Comparison of ENCODE assay signal across 17 cellular contexts in the genomic region with DNA sequence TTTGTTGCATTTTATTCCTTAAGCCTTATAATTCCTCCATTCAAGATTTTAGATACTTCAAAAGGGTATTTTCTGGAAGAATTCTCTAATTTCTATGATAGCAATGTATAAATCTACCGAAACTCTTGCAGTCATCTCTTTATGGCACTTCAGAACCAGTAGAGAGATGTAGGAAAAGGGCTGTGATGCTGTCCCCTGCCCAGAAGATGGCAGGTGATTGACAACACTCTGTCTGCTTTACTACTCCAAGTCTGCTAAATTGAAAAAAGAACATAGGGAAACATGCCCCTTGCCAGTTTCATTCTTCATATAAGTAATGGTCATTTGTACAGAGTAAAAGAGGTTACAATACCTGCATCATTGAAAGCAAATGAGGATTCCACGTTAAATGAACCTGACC. TPM values are rescaled to one million over a fixed set of nuclear protein-coding genes. Genes with fewer than 3 reads are reported as not detected.
DNase-seq lines count a peak whose midpoint lies in the region; ATAC-seq, FAIRE-seq and TF ChIP-seq lines count a peak whose summit lies in the region.
"Had no signal": no experiment of that assay in that cellular context is flagged by ENCODE, and none has a peak within 500 bp of the region (broad histone marks: within the 10 kb centered on the region; RNA-seq: fewer than 3 reads in every experiment).

No MANE protein-coding gene starts in this region.

- H3K27me3 ChIP-seq in RWPE2 (ENCODE audit: insufficient read depth, poor library complexity, severe bottlenecking) (no peaks in the 10 kb centered on the region), foreskin keratinocyte (no peaks in the 10 kb centered on the region), smooth muscle cell (ENCODE audit: low read depth) (no peaks in the 10 kb centered on the region)
- H3K27me3 ChIP-seq: MG63 had no signal

- no peak overlapping the region for H3K27ac Mint-ChIP-seq in activated CD8-positive, alpha-beta T cell treated with anti-CD3 and anti-CD28 coated beads for 36 hours
- H3K27ac Mint-ChIP-seq: CD8-positive, alpha-beta T cell; GM23338 had no signal

- H3K9me3 Mint-ChIP-seq in activated CD8-positive, alpha-beta T cell treated with anti-CD3 and anti-CD28 coated beads for 36 hours, result no peaks in the 10 kb centered on the region
- H3K9me3 Mint-ChIP-seq: CD8-positive, alpha-beta T cell; GM23338 had no signal

- WGBS in smooth muscle cell (ENCODE audit: low lambda C conversion rate), result 94% methylated on average over 2 of the region's 2 CpGs

- H3K4me1 Mint-ChIP-seq in activated CD8-positive, alpha-beta T cell treated with anti-CD3 and anti-CD28 coated beads for 36 hours (ENCODE audit: low read depth), result peaks cover 35% of the 10 kb centered on the region

- H3K4me1 ChIP-seq in RWPE2 (ENCODE audit: insufficient read depth, poor library complexity, severe bottlenecking) (peaks cover 3% of the 10 kb centered on the region), foreskin keratinocyte (no peaks in the 10 kb centered on the region), smooth muscle cell (ENCODE audit: low read depth) (peaks cover 9% of the 10 kb centered on the region)

- no peaks in the 10 kb centered on the region for H3K27me3 Mint-ChIP-seq in activated CD8-positive, alpha-beta T cell treated with anti-CD3 and anti-CD28 coated beads for 36 hours

- DNase-seq in GM18507 (ENCODE audit: extremely low spot score, insufficient read length, low read depth), result no peak
- DNase-seq in RWPE2 (ENCODE audit: low spot score), result no peak
- no peak for DNase-seq in foreskin keratinocyte
- DNase-seq in NCI-H345 treated with DMSO at 0.1 percent for 48 hours (lab: John Stamatoyannopoulos, UW; ENCODE audit: unreplicated experiment), result no peak
- DNase-seq in smooth muscle cell (lab: John Stamatoyannopoulos, UW; ENCODE audit: unreplicated experiment), result no peak
- no peak for DNase-seq in activated CD8-positive, alpha-beta T cell treated with anti-CD3 and anti-CD28 coated beads for 36 hours
- DNase-seq: CD8-positive, alpha-beta T cell; KG1; MG63; NCI-H1417; NCI-H2029; NCI-H524; Right ventricle myocardium superior; SK-N-SH; T-helper 1 cell had no signal

- H3K36me3 ChIP-seq in RWPE2 (ENCODE audit: low read depth), result peaks cover 84% of the 10 kb centered on the region
- peaks cover 17% of the 10 kb centered on the region for H3K36me3 ChIP-seq in smooth muscle cell (ENCODE audit: low read depth)

- POLR2A ChIA-PET in activated CD8-positive, alpha-beta T cell treated with anti-CD3 and anti-CD28 coated beads for 36 hours (lab: Charles Lee), result no interaction called here

- peaks cover 26% of the 10 kb centered on the region for H3K79me2 ChIP-seq in smooth muscle cell (ENCODE audit: low read depth)

- peak; percentile 40; the same call in 2 of the 3 replicates for TF ChIP-seq CTCF in GM12872 (IDR thresholded peaks at IDR 0.05; ENCODE audit: insufficient read depth, low read depth, low read length)
- peak; percentile 4 for TF ChIP-seq CTCF in RWPE2 (IDR thresholded peaks at IDR 0.05; ENCODE audit: poor library complexity, severe bottlenecking)
- peak; percentile 11 for TF ChIP-seq CTCF in foreskin keratinocyte (conservative IDR thresholded peaks at IDR 0.05)
- TF ChIP-seq CTCF in smooth muscle cell (IDR thresholded peaks at IDR 0.05; ENCODE audit: borderline replicate concordance, insufficient read depth, poor library complexity, severe bottlenecking), result no peak
- TF ChIP-seq CTCF in activated CD8-positive, alpha-beta T cell treated with anti-CD3 and anti-CD28 coated beads for 36 hours (IDR thresholded peaks at IDR 0.05), result no peak

- intact Hi-C loops in activated CD8-positive, alpha-beta T cell treated with anti-CD3 and anti-CD28 coated beads for 36 hours (cut with micrococcal nuclease), result no loop called here

- no peak for ATAC-seq in RWPE2 (ENCODE audit: low read depth)
- ATAC-seq in foreskin keratinocyte, result no peak
- ATAC-seq in activated CD8-positive, alpha-beta T cell treated with anti-CD3 and anti-CD28 coated beads for 36 hours, result no peak
- ATAC-seq: CD8-positive, alpha-beta T cell; GM23338 had no signal

- CTCF ChIA-PET in activated CD8-positive, alpha-beta T cell treated with anti-CD3 and anti-CD28 coated beads for 36 hours (lab: Charles Lee), result interaction anchor here (1.0 kb wide), 1 partner anchor 152 kb away, joined by 5 read pairs; no protein-coding TSS in a partner anchor

- H3K4me3 Mint-ChIP-seq in activated CD8-positive, alpha-beta T cell treated with anti-CD3 and anti-CD28 coated beads for 36 hours, result no peak overlapping the region
- H3K4me3 Mint-ChIP-seq: CD8-positive, alpha-beta T cell; GM23338 had no signal

- FAIRE-seq in GM18507 (lab: Jason Lieb, UNC), result peak; percentile 48

- no peaks in the 10 kb centered on the region for H4K20me1 ChIP-seq in smooth muscle cell (ENCODE audit: low read depth)

- no peak overlapping the region for H3K4me2 ChIP-seq in smooth muscle cell
- H3K4me2 ChIP-seq: GM23338, SK-N-SH had no signal

- no peaks in the 10 kb centered on the region for H3F3A ChIP-seq in smooth muscle cell (ENCODE audit: low read depth)

- H3K9ac ChIP-seq in smooth muscle cell (ENCODE audit: low read depth), result no peak overlapping the region
- H3K9ac ChIP-seq: SK-N-SH had no signal

- H3K36me3 Mint-ChIP-seq in activated CD8-positive, alpha-beta T cell treated with anti-CD3 and anti-CD28 coated beads for 36 hours (ENCODE audit: low read depth), result peaks cover 38% of the 10 kb centered on the region

- no peak overlapping the region for H2AFZ ChIP-seq in smooth muscle cell (ENCODE audit: low read depth)
- H2AFZ ChIP-seq: GM23338 had no signal

- H3K9me3 ChIP-seq in RWPE2 (ENCODE audit: severe bottlenecking) (no peaks in the 10 kb centered on the region), smooth muscle cell (replicated peaks; ENCODE audit: low read depth) (no peaks in the 10 kb centered on the region)
- H3K9me3 ChIP-seq: MG63, SK-N-SH had no signal

- H3K27ac ChIP-seq in RWPE2 (ENCODE audit: poor library complexity, severe bottlenecking) (no peak overlapping the region), foreskin keratinocyte (no peak overlapping the region), smooth muscle cell (ENCODE audit: low read depth) (no peak overlapping the region)

- H3K4me3 ChIP-seq in RWPE2 (ENCODE audit: severe bottlenecking) (no peak overlapping the region), smooth muscle cell (no peak overlapping the region)
- H3K4me3 ChIP-seq: GM23338, MG63 had no signal

RNA-seq across cellular contexts. Expression of a gene that starts 5.1 kb away (rescaled TPM):
- 29.8 and 33.9 TPM in 2 replicates for total RNA-seq in foreskin keratinocyte
- 26.6 and 30.4 TPM in 2 replicates for polyA plus RNA-seq in foreskin keratinocyte
- total RNA-seq in smooth muscle cell, result 52.0 and 57.2 TPM in 2 replicates
- 57.6 and 62.8 TPM in 2 replicates for polyA plus RNA-seq in smooth muscle cell
- total RNA-seq in activated CD8-positive, alpha-beta T cell treated with anti-CD3 and anti-CD28 coated beads for 36 hours, result 10 to 100 TPM; 17.6 to 20.5 TPM

RNA-seq across cellular contexts. Expression of a gene that starts 32.1 kb away (rescaled TPM):
- 59.5 and 61.0 TPM in 2 replicates for total RNA-seq in foreskin keratinocyte
- 24.9 and 29.9 TPM in 2 replicates for polyA plus RNA-seq in foreskin keratinocyte
- total RNA-seq in smooth muscle cell, result 110 and 124 TPM in 2 replicates
- polyA plus RNA-seq in smooth muscle cell, result 82.5 and 98.2 TPM in 2 replicates
- total RNA-seq in activated CD8-positive, alpha-beta T cell treated with anti-CD3 and anti-CD28 coated beads for 36 hours, result 100 to 1,000 TPM; 119 TPM

Comparison
In these comparisons a context has a peak if more than half of its experiments do, and no peak if none do; other contexts are left out.
1. CTCF ChIP-seq: peak in GM12872 (single experiment), RWPE2 (single experiment) and foreskin keratinocyte (single experiment); none in smooth muscle cell (single experiment) and activated CD8-positive, alpha-beta T cell treated with anti-CD3 and anti-CD28 coated beads for 36 hours (single experiment).